2 cellular contexts compared by ENCODE assay signal in genomic region chr22:19718255-19719054, GRCh38.
A peak's percentile ranks its signal among the peaks of the same experiment; 100 is the strongest.
TF ChIP-seq lines count a peak whose summit lies in the region.

No MANE protein-coding gene starts in this region.

TF ChIP-seq in A549, 52 proteins besides CTCF, POLR2A, EP300 and RAD21:
- TF ChIP-seq MYC (IDR thresholded peaks at IDR 0.05; ENCODE audit: borderline replicate concordance, low read length) (0 out of 2 replicates have a peak, but pooled peaks have one; percentile 15), USF2 (IDR thresholded peaks at IDR 0.05) (no peak), REST (IDR thresholded peaks at IDR 0.05) (no peak)

TF ChIP-seq in GM12878, 131 proteins besides CTCF, POLR2A, EP300 and RAD21:
- TF ChIP-seq DPF2 (IDR thresholded peaks at IDR 0.05) (peak; percentile 11), TBL1XR1 (IDR thresholded peaks at IDR 0.05; ENCODE audit: low read depth, low read length) (no peak), ZNF622 (IDR thresholded peaks at IDR 0.05) (no peak), ASH2L (IDR thresholded peaks at IDR 0.05; ENCODE audit: borderline replicate concordance, low read depth) (no peak), RELA (IDR thresholded peaks at IDR 0.05; ENCODE audit: borderline replicate concordance, partially characterized antibody) (no peak), NFXL1 (IDR thresholded peaks at IDR 0.05; ENCODE audit: borderline replicate concordance) (0 out of 2 replicates have a peak, but pooled peaks have one; percentile 32), TCF7 (IDR thresholded peaks at IDR 0.05; ENCODE audit: borderline replicate concordance) (no peak), USF1 (IDR thresholded peaks at IDR 0.05; ENCODE audit: borderline replicate concordance, extremely low read length, insufficient read depth, low read depth, low read length) (no peak), IKZF1 (conservative IDR thresholded peaks at IDR 0.05) (0 out of 2 replicates have a peak, but pooled peaks have one; percentile 16), ATF2 (IDR thresholded peaks at IDR 0.05; ENCODE audit: low read length) (no peak), SP1 (IDR thresholded peaks at IDR 0.05; ENCODE audit: low read depth, low read length) (no peak), TCF12 (IDR thresholded peaks at IDR 0.05; ENCODE audit: low read depth, low read length) (no peak), IRF4 (IDR thresholded peaks at IDR 0.05; ENCODE audit: low read depth, low read length) (no peak), SIN3A (IDR thresholded peaks at IDR 0.05; ENCODE audit: low read depth, low read length) (no peak), CEBPZ (IDR thresholded peaks at IDR 0.05; ENCODE audit: low read depth, low read length) (no peak), JUND (IDR thresholded peaks at IDR 0.05; ENCODE audit: low read depth, low read length) (no peak), MEF2A (IDR thresholded peaks at IDR 0.05; ENCODE audit: insufficient read depth, low read depth, low read length) (no peak), BHLHE40 (IDR thresholded peaks at IDR 0.05; ENCODE audit: borderline replicate concordance in 1 of 2, low read depth in 2 of 2, low read length in 1 of 2) (peak; percentile 1 to 34; a peak in 1 of 4 replicates), CREB1 (IDR thresholded peaks at IDR 0.05; ENCODE audit: low read depth) (no peak), RCOR1 (conservative IDR thresholded peaks at IDR 0.05; ENCODE audit: low read depth, low read length) (no peak), NKRF (conservative IDR thresholded peaks at IDR 0.05) (0 out of 2 replicates have a peak, but pooled peaks have one; percentile 19), SIX5 (IDR thresholded peaks at IDR 0.05; ENCODE audit: low read depth, low read length, severe bottlenecking) (no peak), GATAD2B (conservative IDR thresholded peaks at IDR 0.05; ENCODE audit: low read depth) (peak; percentile 14; the same call in 1 of the 2 replicates), ZNF384 (IDR thresholded peaks at IDR 0.05; ENCODE audit: borderline replicate concordance, low read depth, low read length) (no peak)
